8 cellular contexts compared by ENCODE assay signal in genomic region chr6:142856857-142857608, GRCh38.
A peak's percentile ranks its signal among the peaks of the same experiment; 100 is the strongest.
DNase-seq lines count a peak whose midpoint lies in the region; ATAC-seq, FAIRE-seq and TF ChIP-seq lines count a peak whose summit lies in the region.

No MANE protein-coding gene starts in this region.

- H3K4me3 ChIP-seq in GM12878: peak overlapping the region; percentile 59; the same call in 1 of the 2 replicates
- no peak overlapping the region for H3K4me3 ChIP-seq in upper lobe of right lung

- H3K27ac ChIP-seq in GM12878 (ENCODE audit: control insufficient read depth, insufficient read depth) (peak overlapping the region; percentile 98), upper lobe of right lung (peak overlapping the region; percentile 19)

- POLR2A ChIA-PET in GM12878 (lab: Charles Lee): interaction anchor here (0.6 to 7.9 kb wide), 12 partner anchors 8 to 74 kb away, joined by 3 to 78 read pairs (median 6); no protein-coding TSS in a partner anchor

- peaks cover 2 to 3% of the 10 kb centered on the region in 2 experiments; a peak in 2 of 4 replicates for H3K36me3 ChIP-seq in GM12878 (ENCODE audit: control insufficient read depth in 2 of 2, insufficient read depth in 2 of 2, low read length in 1 of 2)
- no peaks in the 10 kb centered on the region for H3K36me3 ChIP-seq in upper lobe of right lung

- H4K20me1 ChIP-seq in GM12878 (ENCODE audit: control insufficient read depth, insufficient read depth): no peaks in the 10 kb centered on the region

- CTCF ChIA-PET in GM12878 (lab: Yijun Ruan, JAX): interaction anchor here (0.7 to 2.9 kb wide), 11 partner anchors 10 to 157 kb away, joined by 3 to 10 read pairs (median 3); no protein-coding TSS in a partner anchor

- TF ChIP-seq POLR2A in GM12878 (IDR thresholded peaks at IDR 0.05; ENCODE audit: low read depth, low read length) (0 out of 2 replicates have a peak, but pooled peaks have one; percentile 3), erythroblast (IDR thresholded peaks at IDR 0.05; ENCODE audit: low read length) (no peak)

- peaks cover 57% of the 10 kb centered on the region for H3K4me1 ChIP-seq in GM12878 (ENCODE audit: control insufficient read depth, insufficient read depth, low read length)
- peaks cover 8% of the 10 kb centered on the region for H3K4me1 ChIP-seq in upper lobe of right lung

- intact Hi-C loops in GM12878 (cut with micrococcal nuclease; ENCODE audit: unreplicated experiment) (loop anchor here (1.0 to 5.0 kb wide), 4 partner anchors 14 to 90 kb away; no protein-coding TSS in a partner anchor), upper lobe of right lung (cut with DNase I) (no loop called here)

- RAD21 ChIA-PET in GM12878 (lab: Charles Lee; ENCODE audit: unreplicated experiment): interaction anchor here (0.7 to 10.3 kb wide), 11 partner anchors 9 to 157 kb away, joined by 3 to 150 read pairs (median 5); no protein-coding TSS in a partner anchor

- H3K9ac ChIP-seq in GM12878 (ENCODE audit: control insufficient read depth, insufficient read depth, low read length): peak overlapping the region; percentile 77

- under 1% methylated on average over 12 of the region's 12 CpGs for WGBS in GM12878 (ENCODE audit: insufficient coverage, insufficient replicate concordance, low lambda C conversion rate, missing lambda C conversion rate)

- peak overlapping the region; percentile 99 for H3K4me2 ChIP-seq in GM12878 (ENCODE audit: control insufficient read depth, insufficient read depth)

- no peaks in the 10 kb centered on the region; the same call in 2 of the 3 replicates for H3K9me3 ChIP-seq in GM12878 (replicated peaks; ENCODE audit: control insufficient read depth, insufficient read depth, low read length)
- no peaks in the 10 kb centered on the region for H3K9me3 ChIP-seq in upper lobe of right lung

- 0 out of 2 replicates have a peak, but pooled peaks have one; percentile 7 for TF ChIP-seq RAD21 in GM12878 (IDR thresholded peaks at IDR 0.05; ENCODE audit: insufficient read depth, low read depth, low read length)

- no peak overlapping the region; the same call in 1 of the 2 replicates for H2AFZ ChIP-seq in GM12878 (ENCODE audit: control insufficient read depth, low read depth, low read length)

- TF ChIP-seq CTCF in GM12878 (IDR thresholded peaks at IDR 0.05 in 2 of 3, conservative IDR thresholded peaks at IDR 0.05 in 1 of 3; ENCODE audit: control insufficient read depth in 2 of 3, extremely low read depth in 1 of 3, insufficient read depth in 1 of 3, low read depth in 3 of 3, low read length in 3 of 3) (no peak), upper lobe of right lung (IDR thresholded peaks at IDR 0.05) (no peak)

- SMC1A ChIA-PET in GM12878 (lab: Charles Lee; ENCODE audit: uncharacterized antibody, unreplicated experiment): interaction anchor here (0.6 to 11.4 kb wide), 19 partner anchors 9 to 161 kb away, joined by 3 to 213 read pairs (median 4); partner anchors contain the start of gene HIVEP2

- H3K79me2 ChIP-seq in GM12878 (ENCODE audit: control insufficient read depth, insufficient read depth, low read length): peaks cover 74% of the 10 kb centered on the region

- DNase-seq in activated gamma-delta T cell treated with Interleukin-2 at 50 U/mL for 16 hours (peak; percentile 34), activated gamma-delta T cell (lab: John Stamatoyannopoulos, UW) (no peak), GM12878 (ENCODE audit: low read depth, low spot score) (no peak), upper lobe of right lung (no peak), erythroblast (lab: John Stamatoyannopoulos, UW) (no peak), cerebellar nuclear complex (lab: John Stamatoyannopoulos, UW) (no peak), COR-L47 (lab: John Stamatoyannopoulos, UW) (no peak)

- in situ Hi-C loops in GM12878 (cut with MboI): no loop called here

- H3K27me3 ChIP-seq in GM12878 (replicated peaks in 1 of 2; ENCODE audit: control insufficient read depth in 2 of 2, insufficient read depth in 2 of 2, low read length in 1 of 2): no peaks in the 10 kb centered on the region
- H3K27me3 ChIP-seq in upper lobe of right lung: no peaks in the 10 kb centered on the region

- ATAC-seq in HG03280 (IDR thresholded peaks at IDR 0.05; ENCODE audit: unreplicated experiment) (peak; percentile 59), GM12878 (peak; percentile 77), upper lobe of right lung (no peak)

- peak; percentile 62 for FAIRE-seq in GM12878 (lab: Jason Lieb, UNC)

- TSS peak; percentile 87 for BruUV-seq in GM12878 (replicated peaks; lab: Mats Ljungman, UMichigan)

- 0 out of 4 replicates have a peak, but pooled peaks have one; percentile 37 to 57 for TF ChIP-seq EP300 in GM12878 (IDR thresholded peaks at IDR 0.05; ENCODE audit: borderline replicate concordance in 1 of 2, control insufficient read depth in 1 of 2, low read depth in 2 of 2, low read length in 2 of 2)

TF ChIP-seq in GM12878, 131 proteins besides CTCF, POLR2A, EP300 and RAD21 (continues in another document):
- no peak; the same call in 1 of the 2 replicates for TF ChIP-seq SREBF1 (IDR thresholded peaks at IDR 0.05; ENCODE audit: low read length)
- no peak for TF ChIP-seq BHLHE40 (IDR thresholded peaks at IDR 0.05; ENCODE audit: borderline replicate concordance in 1 of 2, low read depth in 2 of 2, low read length in 1 of 2)
- TF ChIP-seq MYB (IDR thresholded peaks at IDR 0.05; ENCODE audit: borderline replicate concordance, low read depth, low read length): no peak
- peak; percentile 8 for TF ChIP-seq SP1 (IDR thresholded peaks at IDR 0.05; ENCODE audit: low read depth, low read length)
- no peak for TF ChIP-seq CEBPZ (IDR thresholded peaks at IDR 0.05; ENCODE audit: low read depth, low read length)
- no peak; the same call in 1 of the 2 replicates for TF ChIP-seq DPF2 (IDR thresholded peaks at IDR 0.05)
- TF ChIP-seq, protein P1, sequence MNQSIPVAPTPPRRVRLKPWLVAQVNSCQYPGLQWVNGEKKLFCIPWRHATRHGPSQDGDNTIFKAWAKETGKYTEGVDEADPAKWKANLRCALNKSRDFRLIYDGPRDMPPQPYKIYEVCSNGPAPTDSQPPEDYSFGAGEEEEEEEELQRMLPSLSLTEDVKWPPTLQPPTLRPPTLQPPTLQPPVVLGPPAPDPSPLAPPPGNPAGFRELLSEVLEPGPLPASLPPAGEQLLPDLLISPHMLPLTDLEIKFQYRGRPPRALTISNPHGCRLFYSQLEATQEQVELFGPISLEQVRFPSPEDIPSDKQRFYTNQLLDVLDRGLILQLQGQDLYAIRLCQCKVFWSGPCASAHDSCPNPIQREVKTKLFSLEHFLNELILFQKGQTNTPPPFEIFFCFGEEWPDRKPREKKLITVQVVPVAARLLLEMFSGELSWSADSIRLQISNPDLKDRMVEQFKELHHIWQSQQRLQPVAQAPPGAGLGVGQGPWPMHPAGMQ (IDR thresholded peaks at IDR 0.05; ENCODE audit: borderline replicate concordance): no peak
- TF ChIP-seq TARDBP (IDR thresholded peaks at IDR 0.05; ENCODE audit: borderline replicate concordance): no peak
- no peak for TF ChIP-seq SREBF2 (IDR thresholded peaks at IDR 0.05; ENCODE audit: low read length)
- peak; percentile 47; the same call in 1 of the 2 replicates for TF ChIP-seq ZNF687 (IDR thresholded peaks at IDR 0.05)
